Comparison of ENCODE assay signal across 23 cellular contexts in the genomic region with DNA sequence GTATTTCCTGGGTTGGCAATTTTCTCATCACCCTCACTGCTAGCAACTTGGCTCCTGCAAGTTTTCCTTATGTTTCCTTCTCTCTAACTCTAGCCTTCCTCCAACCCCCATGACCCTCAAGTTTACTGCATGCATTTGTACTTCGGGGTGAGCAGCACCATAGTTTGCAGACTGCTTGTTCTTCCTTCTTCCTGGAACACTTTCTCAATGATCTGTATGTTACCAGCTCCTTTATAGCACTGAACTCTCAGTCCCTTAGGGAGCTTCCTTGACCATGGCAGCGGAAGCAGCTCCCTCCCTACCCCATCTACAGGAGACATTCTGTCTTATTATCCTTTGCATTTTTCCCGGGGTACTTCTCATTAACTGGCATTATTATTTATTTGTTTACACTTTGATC.
"Had no signal": no experiment of that assay in that cellular context is flagged by ENCODE, and none has a peak within 500 bp of the region (broad histone marks: within the 10 kb centered on the region; RNA-seq: fewer than 3 reads in every experiment).

No MANE protein-coding gene starts in this region.

- ATAC-seq: HepG2 had no signal

- H3K27me3 ChIP-seq: MG63, Peyer's patch, SJSA1 had no signal

- DNase-seq: IMR-90, KG1, MG63, NCI-H1092, NCI-H1105 treated with DMSO at 0.1 percent for 48 hours, NCI-H1417 treated with DMSO at 0.1 percent for 48 hours, NCI-H146, NCI-H1930, NCI-H2081, NCI-H2107, NCI-H226, NCI-H510A, NCI-H524 treated with DMSO at 0.1 percent for 48 hours, NCI-H69, NCI-H774, PC-9, Peyer's patch, Right ventricle myocardium superior, SIG-M5, SW 1271 had no signal

- H3K4me1 ChIP-seq: SJSA1 had no signal

- H3K4me2 ChIP-seq: PC-9 had no signal

- H3K9me3 ChIP-seq: MG63, Peyer's patch had no signal

- H2AFZ ChIP-seq: PC-9 had no signal

- H3K4me3 ChIP-seq: MG63, PC-9, Peyer's patch, SJSA1, SK-N-MC had no signal

- H3K27ac ChIP-seq: PC-9, Peyer's patch, SJSA1, SK-N-MC had no signal

- H3K36me3 ChIP-seq: MG63, Peyer's patch, SJSA1 had no signal
